ENCODE assay signal across 8 cellular contexts in genomic region chr9:133348763-133349573, GRCh38. TPM values are rescaled to one million over a fixed set of nuclear protein-coding genes. Genes with fewer than 3 reads are reported as not detected.
DNase-seq lines count a peak whose midpoint lies in the region; ATAC-seq and TF ChIP-seq lines count a peak whose summit lies in the region.

No MANE protein-coding gene starts in this region.

- H3K36me3 Mint-ChIP-seq in activated CD4-positive, alpha-beta T cell treated with anti-CD3 and anti-CD28 coated beads, Interleukin-2, amount 10 ng/mL, durations not matched to agents 7 days and 5 days (ENCODE audit: low read depth), result peaks cover 57% of the 10 kb centered on the region

- H3K4me3 ChIP-seq in ascending aorta, result peak overlapping the region; percentile 69 to 80
- peak overlapping the region; percentile 75 to 93 for H3K4me3 ChIP-seq in left lung
- peak overlapping the region; percentile 75 for H3K4me3 ChIP-seq in thymus (ENCODE audit: low read length)

- intact Hi-C loops in ascending aorta (cut with DNase I) (loop anchor here (1.0 to 10.0 kb wide), 5 partner anchors 7 to 994 kb away; partner anchors contain the start of genes CACFD1, SETX, STKLD1 and SURF1), left lung (cut with DNase I) (no loop called here)

- H3K9me3 ChIP-seq in ascending aorta (no peaks in the 10 kb centered on the region), left lung (no peaks in the 10 kb centered on the region), thymus (ENCODE audit: control insufficient read depth) (no peaks in the 10 kb centered on the region)

- H3K27me3 ChIP-seq in ascending aorta, result no peaks in the 10 kb centered on the region
- no peaks in the 10 kb centered on the region for H3K27me3 ChIP-seq in left lung
- no peaks in the 10 kb centered on the region for H3K27me3 ChIP-seq in thymus (ENCODE audit: control insufficient read depth, insufficient read depth)

- H3K4me3 Mint-ChIP-seq in activated CD4-positive, alpha-beta T cell treated with anti-CD3 and anti-CD28 coated beads, Interleukin-2, amount 10 ng/mL, durations not matched to agents 7 days and 5 days, result peak overlapping the region; percentile 100

- CTCF ChIA-PET in activated CD4-positive, alpha-beta T cell treated with anti-CD3 and anti-CD28 coated beads, Interleukin-2, amount 10 ng/mL, durations not matched to agents 7 days and 5 days (lab: Charles Lee), result interaction anchor here (0.6 to 1.7 kb wide), 5 partner anchors 8 to 295 kb away, joined by 3 to 5 read pairs (median 3); no protein-coding TSS in a partner anchor

- H3K4me1 ChIP-seq in ascending aorta (peaks cover 6 to 22% of the 10 kb centered on the region in 2 donors), left lung (peaks cover 9 to 33% of the 10 kb centered on the region in 2 donors), thymus (ENCODE audit: control insufficient read depth, insufficient read depth, low read length) (peaks cover 14% of the 10 kb centered on the region)

- POLR2A ChIA-PET in activated CD4-positive, alpha-beta T cell treated with anti-CD3 and anti-CD28 coated beads, Interleukin-2, amount 10 ng/mL, durations not matched to agents 7 days and 5 days (lab: Charles Lee), result interaction anchor here (1.2 to 2.6 kb wide), 2 partner anchors 22 to 28 kb away, joined by 5 to 17 read pairs; partner anchors contain the start of gene STKLD1

- no peak for ATAC-seq in left lung

- H3K27ac Mint-ChIP-seq in activated CD4-positive, alpha-beta T cell treated with anti-CD3 and anti-CD28 coated beads, Interleukin-2, amount 10 ng/mL, durations not matched to agents 7 days and 5 days, result peak overlapping the region; percentile 98

- H3K4me1 Mint-ChIP-seq in activated CD4-positive, alpha-beta T cell treated with anti-CD3 and anti-CD28 coated beads, Interleukin-2, amount 10 ng/mL, durations not matched to agents 7 days and 5 days, result peaks cover 44% of the 10 kb centered on the region

- TF ChIP-seq CTCF in ascending aorta (IDR thresholded peaks at IDR 0.05) (no peak), left lung (IDR thresholded peaks at IDR 0.05) (no peak)

- WGBS in thymus, result 29% methylated on average over 23 of the region's 23 CpGs

- no peak for DNase-seq in activated CD4-positive, alpha-beta T cell treated with anti-CD3 and anti-CD28 coated beads, Interleukin-2, amount 10 ng/mL, durations not matched to agents 7 days and 5 days
- DNase-seq in activated CD4-positive, alpha-beta T cell treated with anti-CD3 and anti-CD28 coated beads, Interleukin-2, amount 50 U/mL, for 1 hour, result no peak
- no peak for DNase-seq in ascending aorta (ENCODE audit: low spot score in 2 of 2)
- DNase-seq in left lung, result no peak
- DNase-seq in activated CD4-positive, CD25-positive, alpha-beta regulatory T cell treated with anti-CD3 and anti-CD28 coated beads, Interleukin-2, amount 50 U/mL, for 72 hours, result no peak
- DNase-seq in NCI-H1417 treated with DMSO at 0.1 percent for 48 hours (lab: John Stamatoyannopoulos, UW), result no peak
- DNase-seq in NOMO-1 (lab: John Stamatoyannopoulos, UW; ENCODE audit: unreplicated experiment in 2 of 2), result no peak

- no peaks in the 10 kb centered on the region for H3K27me3 Mint-ChIP-seq in activated CD4-positive, alpha-beta T cell treated with anti-CD3 and anti-CD28 coated beads, Interleukin-2, amount 10 ng/mL, durations not matched to agents 7 days and 5 days

- H3K9me3 Mint-ChIP-seq in activated CD4-positive, alpha-beta T cell treated with anti-CD3 and anti-CD28 coated beads, Interleukin-2, amount 10 ng/mL, durations not matched to agents 7 days and 5 days, result no peaks in the 10 kb centered on the region

- H3K36me3 ChIP-seq in ascending aorta (peaks cover 49 to 56% of the 10 kb centered on the region in 2 donors), left lung (peaks cover 0 to 73% of the 10 kb centered on the region in 2 donors), thymus (ENCODE audit: control insufficient read depth, insufficient read depth) (peaks cover 67% of the 10 kb centered on the region)

- peak overlapping the region; percentile 86 to 94 for H3K27ac ChIP-seq in ascending aorta
- H3K27ac ChIP-seq in left lung, result peak overlapping the region; percentile 84 to 94
- H3K27ac ChIP-seq in thymus (ENCODE audit: low read depth), result peak overlapping the region; percentile 94

RNA-seq across cellular contexts. Expression of gene RPL7A, which starts 0.9 kb away (rescaled TPM):
- total RNA-seq in activated CD4-positive, alpha-beta T cell treated with anti-CD3 and anti-CD28 coated beads, Interleukin-2, amount 10 ng/mL, durations not matched to agents 7 days and 5 days, result 1,000 to 10,000 TPM; 1,880 to 1,928 TPM
- total RNA-seq in ascending aorta (1,203 TPM), left lung (1,000 to 10,000 TPM; 1,624 to 1,706 TPM)
- polyA plus RNA-seq in thymus, result 3,092 TPM

RNA-seq across cellular contexts. Expression of gene MED22, which starts 1.0 kb away (rescaled TPM):
- 10 to 100 TPM; 25.6 to 27.2 TPM for total RNA-seq in activated CD4-positive, alpha-beta T cell treated with anti-CD3 and anti-CD28 coated beads, Interleukin-2, amount 10 ng/mL, durations not matched to agents 7 days and 5 days
- total RNA-seq in ascending aorta (52.2 TPM), left lung (10 to 100 TPM; 21.8 to 29.2 TPM)
- polyA plus RNA-seq in thymus, result 13.6 TPM

RNA-seq across cellular contexts. Expression of gene SURF1, which starts 7.3 kb away (rescaled TPM):
- 10 to 100 TPM; 39.4 to 48.9 TPM for total RNA-seq in activated CD4-positive, alpha-beta T cell treated with anti-CD3 and anti-CD28 coated beads, Interleukin-2, amount 10 ng/mL, durations not matched to agents 7 days and 5 days
- total RNA-seq in ascending aorta (19.9 TPM), left lung (10 to 100 TPM; 40.4 to 46.1 TPM)
- polyA plus RNA-seq in thymus, result 84.0 TPM

RNA-seq across cellular contexts. Expression of gene SURF2, which starts 7.4 kb away (rescaled TPM):
- 10 to 100 TPM; 14.8 to 16.0 TPM for total RNA-seq in activated CD4-positive, alpha-beta T cell treated with anti-CD3 and anti-CD28 coated beads, Interleukin-2, amount 10 ng/mL, durations not matched to agents 7 days and 5 days
- 4.4 TPM for total RNA-seq in ascending aorta
- 10 to 100 TPM; 11.8 to 16.2 TPM for total RNA-seq in left lung
- 34.0 TPM for polyA plus RNA-seq in thymus

RNA-seq across cellular contexts. Expression of gene SURF6, which starts 13.0 kb away (rescaled TPM):
- total RNA-seq in activated CD4-positive, alpha-beta T cell treated with anti-CD3 and anti-CD28 coated beads, Interleukin-2, amount 10 ng/mL, durations not matched to agents 7 days and 5 days, result 10 to 100 TPM; 14.2 to 17.3 TPM
- 5.3 TPM for total RNA-seq in ascending aorta
- 10 to 100 TPM; 10.9 to 16.7 TPM for total RNA-seq in left lung
- polyA plus RNA-seq in thymus, result 17.2 TPM
